In the genomic region with DNA sequence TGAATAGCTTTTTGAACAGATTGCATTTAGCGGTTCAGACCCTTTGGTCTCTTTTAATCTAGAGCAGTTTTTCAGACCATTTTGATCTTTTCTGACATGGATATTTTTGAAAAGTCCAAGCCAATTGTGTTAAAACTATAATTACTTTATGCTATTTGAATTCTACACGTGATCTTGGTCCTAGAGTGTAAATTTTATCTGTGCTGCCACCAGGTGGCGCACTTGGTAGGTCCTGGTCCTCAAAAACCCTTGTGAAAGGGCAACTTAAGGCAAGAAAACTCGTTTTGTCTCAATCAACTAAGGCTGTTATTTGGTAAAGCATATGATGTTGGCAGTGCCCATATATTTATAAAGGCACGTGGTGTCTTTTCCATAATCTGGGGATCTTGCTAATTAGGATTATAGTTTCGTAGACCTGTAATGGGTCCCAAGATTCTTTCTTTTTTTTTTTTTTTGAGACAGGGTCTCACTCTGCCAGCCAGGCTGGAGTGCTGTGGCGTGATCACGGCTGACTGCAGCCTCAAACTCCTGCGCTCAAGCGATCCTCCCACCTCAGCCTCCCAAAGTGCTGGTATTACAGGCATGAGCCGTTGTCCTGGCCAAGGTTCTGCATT, we compare ENCODE assay signal across 9 cellular contexts. TPM values are rescaled to one million over a fixed set of nuclear protein-coding genes. Genes with fewer than 3 reads are reported as not detected.
DNase-seq lines count a peak whose midpoint lies in the region; ATAC-seq, FAIRE-seq and TF ChIP-seq lines count a peak whose summit lies in the region.
"Had no signal": no experiment of that assay in that cellular context is flagged by ENCODE, and none has a peak within 500 bp of the region (broad histone marks: within the 10 kb centered on the region; RNA-seq: fewer than 3 reads in every experiment).

No MANE protein-coding gene starts in this region.

- no peak for ATAC-seq in HG03439 (IDR thresholded peaks at IDR 0.05; ENCODE audit: unreplicated experiment)

- peak; percentile 74 for FAIRE-seq in TTC549 (lab: Jason Lieb, UNC)
- peak; percentile 6 for FAIRE-seq in kidney (lab: Jason Lieb, UNC)

- H3K27ac ChIP-seq in brain microvascular endothelial cell (no peak overlapping the region), kidney (ENCODE audit: low read depth in 2 of 2, low read length in 2 of 2) (no peak overlapping the region)
- H3K27ac ChIP-seq: BLaER1 had no signal

- H3K9me3 ChIP-seq in kidney (ENCODE audit: control insufficient read depth in 1 of 2, low read length in 2 of 2) = no peaks in the 10 kb centered on the region
- H3K9me3 ChIP-seq: BLaER1 had no signal

- DNase-seq in NCI-H1092 treated with DMSO at 0.1 percent for 48 hours (lab: John Stamatoyannopoulos, UW) (peak; percentile 51), NCI-H1092 (lab: John Stamatoyannopoulos, UW) (no peak), NCI-H146 (lab: John Stamatoyannopoulos, UW) (peak; percentile 57), brain microvascular endothelial cell (peak; percentile 45), kidney (no peak)
- peak; percentile 74 to 76 for DNase-seq in stimulated activated CD4-positive, alpha-beta T cell treated with anti-CD3 and anti-CD28 coated beads, Interleukin-2, amount 100 ng/mL, for 24 hours

- intact Hi-C loops in kidney (cut with DNase I) = no loop called here

- in situ Hi-C loops in brain microvascular endothelial cell (cut with HindIII; ENCODE audit: low pct_ligation_motif_present, low sequenced_read_pairs) = loop anchor here (10.0 kb wide), 2 partner anchors 88 to 188 kb away; a partner anchor contains a TSS

- H3K4me3 ChIP-seq in brain microvascular endothelial cell (ENCODE audit: low read depth, low read length) = no peak overlapping the region
- no peak overlapping the region for H3K4me3 ChIP-seq in kidney (ENCODE audit: low read length in 2 of 2)
- H3K4me3 ChIP-seq: BLaER1 had no signal

- H3K4me1 ChIP-seq in kidney (ENCODE audit: control insufficient read depth in 1 of 2, insufficient read depth in 1 of 2, low read depth in 1 of 2, low read length in 2 of 2) = no peaks in the 10 kb centered on the region
- H3K4me1 ChIP-seq: BLaER1 had no signal

- no peak overlapping the region for H3K9ac ChIP-seq in kidney (ENCODE audit: low read length in 2 of 2)
- H3K9ac ChIP-seq: BLaER1 had no signal

- peak; percentile 81 for TF ChIP-seq CTCF in brain microvascular endothelial cell (IDR thresholded peaks at IDR 0.05; ENCODE audit: low read depth, low read length, missing control alignments)
- peak; percentile 76 for TF ChIP-seq CTCF in kidney (IDR thresholded peaks at IDR 0.05; ENCODE audit: borderline replicate concordance, extremely low read depth, insufficient read depth)

- H3K27me3 ChIP-seq in brain microvascular endothelial cell (replicated peaks) = no peaks in the 10 kb centered on the region
- H3K27me3 ChIP-seq: BLaER1 had no signal

- H3K36me3 ChIP-seq in brain microvascular endothelial cell (replicated peaks) (no peaks in the 10 kb centered on the region), kidney (ENCODE audit: control insufficient read depth in 1 of 2, insufficient read depth in 2 of 2, low read length in 2 of 2) (no peaks in the 10 kb centered on the region)
- H3K36me3 ChIP-seq: BLaER1 had no signal

RNA-seq across cellular contexts. Expression of a gene that starts 43.9 kb away (rescaled TPM):
- total RNA-seq in kidney = 39.1 TPM
- 14.0 TPM for polyA plus RNA-seq in kidney (ENCODE audit: insufficient read depth, low read depth, low replicate concordance)

Comparison
In these comparisons a context has a peak if more than half of its experiments do, and no peak if none do; other contexts are left out.
1. DNase-seq: peak in NCI-H1092 treated with DMSO at 0.1 percent for 48 hours (single experiment), NCI-H146 (single experiment), brain microvascular endothelial cell (single experiment) and stimulated activated CD4-positive, alpha-beta T cell treated with anti-CD3 and anti-CD28 coated beads, Interleukin-2, amount 100 ng/mL, for 24 hours (2 of 2); none in NCI-H1092 (single experiment) and kidney (single experiment).